In the genomic region with DNA sequence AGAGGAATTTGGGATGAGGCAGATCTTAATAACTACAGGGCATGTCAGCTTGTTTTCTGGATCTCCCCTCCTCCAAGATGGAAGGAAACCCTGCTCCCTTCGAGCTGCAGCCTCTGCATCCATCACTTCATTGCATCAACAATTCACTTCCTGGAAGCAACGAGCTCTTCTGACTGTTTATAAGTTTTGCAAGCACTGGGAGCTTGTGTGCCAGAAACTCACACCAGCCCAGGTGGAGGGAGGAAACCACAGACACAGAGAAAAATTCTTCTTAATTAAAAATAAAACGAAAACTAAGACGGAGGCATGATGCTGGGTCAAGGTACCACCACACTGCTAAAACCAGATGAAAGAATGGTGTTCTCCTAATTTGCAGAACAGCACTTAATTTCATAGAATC, we compare ENCODE assay signal across 8 cellular contexts. TPM values are rescaled to one million over a fixed set of nuclear protein-coding genes. Genes with fewer than 3 reads are reported as not detected.
DNase-seq lines count a peak whose midpoint lies in the region; ATAC-seq and TF ChIP-seq lines count a peak whose summit lies in the region.

No MANE protein-coding gene starts in this region.

- peaks cover 21% of the 10 kb centered on the region for H3K4me1 Mint-ChIP-seq in activated B cell treated with CpG ODN at 0.5 μM for 24 hours

- no peak for DNase-seq in activated B cell treated with CpG ODN at 0.5 μM for 24 hours
- DNase-seq in left lung: no peak
- no peak for DNase-seq in C1 segment of cervical spinal cord (lab: John Stamatoyannopoulos, UW)
- no peak for DNase-seq in PC-3

- peaks cover 99% of the 10 kb centered on the region for H3K4me1 ChIP-seq in BLaER1
- peaks cover 39 to 64% of the 10 kb centered on the region in 2 donors for H3K4me1 ChIP-seq in left lung
- H3K4me1 ChIP-seq in PC-3 (ENCODE audit: insufficient read depth, low read length): no peaks in the 10 kb centered on the region

- peak overlapping the region; percentile 54 for H3K4me3 ChIP-seq in BLaER1
- H3K4me3 ChIP-seq in left lung: no peak overlapping the region
- no peak overlapping the region for H3K4me3 ChIP-seq in PC-3 (ENCODE audit: low read length)

- H3K79me2 ChIP-seq in PC-3 (ENCODE audit: low read length): no peaks in the 10 kb centered on the region

- CTCF ChIA-PET in activated B cell treated with CpG ODN at 0.5 μM for 24 hours (lab: Charles Lee) (interaction anchor here (0.7 to 1.2 kb wide), 3 partner anchors 8 to 10 kb away, joined by 3 to 4 read pairs (median 4); no protein-coding TSS in a partner anchor), PC-3 (lab: Charles Lee) (no interaction called here)

- TF ChIP-seq CTCF in activated B cell treated with CpG ODN at 0.5 μM for 24 hours (IDR thresholded peaks at IDR 0.05) (no peak), left lung (IDR thresholded peaks at IDR 0.05) (no peak), PC-3 (conservative IDR thresholded peaks at IDR 0.05; ENCODE audit: low read depth, low read length) (no peak)

- peak overlapping the region; percentile 79 for H3K27ac ChIP-seq in BLaER1
- H3K27ac ChIP-seq in left lung: peak overlapping the region; percentile 45 to 61
- no peak overlapping the region for H3K27ac ChIP-seq in PC-3 (ENCODE audit: low read length)

- no peaks in the 10 kb centered on the region for H3F3A ChIP-seq in PC-3 (ENCODE audit: low read length, unreplicated experiment)

- no peak overlapping the region for H2AFZ ChIP-seq in PC-3 (ENCODE audit: low read length)

- no peaks in the 10 kb centered on the region for H3K36me3 Mint-ChIP-seq in activated B cell treated with CpG ODN at 0.5 μM for 24 hours (ENCODE audit: low read depth)

- no peaks in the 10 kb centered on the region for H3K27me3 ChIP-seq in BLaER1
- no peaks in the 10 kb centered on the region for H3K27me3 ChIP-seq in left lung
- no peaks in the 10 kb centered on the region for H3K27me3 ChIP-seq in PC-3 (ENCODE audit: low read length)

- intact Hi-C loops in activated B cell treated with CpG ODN at 0.5 μM for 24 hours (cut with micrococcal nuclease) (no loop called here), left lung (cut with DNase I) (no loop called here), PC-3 (cut with micrococcal nuclease) (no loop called here)

- H4K20me1 ChIP-seq in BLaER1: peaks cover 1% of the 10 kb centered on the region
- H4K20me1 ChIP-seq in PC-3 (ENCODE audit: low read length): no peaks in the 10 kb centered on the region

- peaks cover 12% of the 10 kb centered on the region for H3K27me3 Mint-ChIP-seq in activated B cell treated with CpG ODN at 0.5 μM for 24 hours

- H3K9me3 ChIP-seq in BLaER1: no peaks in the 10 kb centered on the region
- no peaks in the 10 kb centered on the region for H3K9me3 ChIP-seq in left lung
- H3K9me3 ChIP-seq in PC-3 (ENCODE audit: low read length): no peaks in the 10 kb centered on the region

- H3K4me3 Mint-ChIP-seq in activated B cell treated with CpG ODN at 0.5 μM for 24 hours: no peak overlapping the region

- H3K9me3 Mint-ChIP-seq in activated B cell treated with CpG ODN at 0.5 μM for 24 hours: no peaks in the 10 kb centered on the region

- H3K27ac Mint-ChIP-seq in activated B cell treated with CpG ODN at 0.5 μM for 24 hours: peak overlapping the region; percentile 27

- POLR2A ChIA-PET in activated B cell treated with CpG ODN at 0.5 μM for 24 hours (lab: Charles Lee): interaction anchor here (0.5 to 1.2 kb wide), 2 partner anchors 9 to 102 kb away, joined by 4 to 7 read pairs; no protein-coding TSS in a partner anchor
- POLR2A ChIA-PET in PC-3 (lab: Charles Lee; ENCODE audit: unreplicated experiment): no interaction called here

- H3K4me2 ChIP-seq in BLaER1: peak overlapping the region; percentile 80
- no peak overlapping the region for H3K4me2 ChIP-seq in PC-3 (ENCODE audit: low read length)

- H3K9me2 ChIP-seq in PC-3 (replicated peaks; ENCODE audit: low read length): no peaks in the 10 kb centered on the region

- H3K36me3 ChIP-seq in BLaER1: no peaks in the 10 kb centered on the region; the same call in 1 of the 2 replicates
- no peaks in the 10 kb centered on the region for H3K36me3 ChIP-seq in left lung
- no peaks in the 10 kb centered on the region for H3K36me3 ChIP-seq in PC-3 (ENCODE audit: low read depth, low read length)

- peak overlapping the region; percentile 72 for H3K9ac ChIP-seq in BLaER1
- no peak overlapping the region for H3K9ac ChIP-seq in PC-3 (ENCODE audit: low read length)

- ATAC-seq in GM21529 (IDR thresholded peaks at IDR 0.05; ENCODE audit: unreplicated experiment) (peak; percentile 47), activated B cell treated with CpG ODN at 0.5 μM for 24 hours (ENCODE audit: low read depth) (no peak), left lung (peak; percentile 57), PC-3 (no peak), HG03095 (IDR thresholded peaks at IDR 0.05; ENCODE audit: unreplicated experiment) (no peak), GM21423 (IDR thresholded peaks at IDR 0.05; ENCODE audit: unreplicated experiment) (no peak)

- BruUV-seq in PC-3 (replicated peaks; lab: Mats Ljungman, UMichigan): no TSS peak

RNA-seq across cellular contexts. Expression of gene LRIG1, which starts 10.6 kb away (rescaled TPM):
- 9.4 and 9.7 TPM in 2 replicates for total RNA-seq in activated B cell treated with CpG ODN at 0.5 μM for 24 hours
- total RNA-seq in left lung: 10 to 100 TPM; 34.9 to 36.4 TPM
- 2.2 and 2.9 TPM in 2 replicates for total RNA-seq in PC-3 (2014; rRNA removed)

Comparison
In these comparisons a context has a peak if more than half of its experiments do, and no peak if none do; other contexts are left out.
1. ATAC-seq: peak in GM21529 (single experiment) and left lung (single experiment); none in activated B cell treated with CpG ODN at 0.5 μM for 24 hours (single experiment), PC-3 (single experiment), HG03095 (single experiment) and GM21423 (single experiment).